In the genomic region with DNA sequence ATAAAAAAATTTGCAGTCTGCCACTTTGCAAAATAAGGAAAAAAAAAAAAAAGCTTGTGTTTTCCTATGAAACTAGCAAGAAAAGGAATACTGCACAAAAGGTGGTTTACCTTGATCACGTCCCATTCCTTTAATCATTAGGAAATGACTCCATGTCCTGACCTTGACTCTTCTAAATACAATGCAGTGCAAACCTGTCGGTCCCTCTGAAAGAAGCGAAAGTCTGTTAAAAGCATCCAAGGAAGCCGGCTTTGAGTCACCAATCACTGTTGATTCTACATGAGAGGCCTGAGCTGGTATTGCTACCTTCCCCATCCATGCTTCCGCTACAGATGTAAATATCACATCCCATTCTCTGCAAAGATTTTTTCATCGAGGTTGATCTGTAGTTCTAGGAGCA, we compare ENCODE assay signal across 10 cellular contexts.
"Had no signal": no experiment of that assay in that cellular context is flagged by ENCODE, and none has a peak within 500 bp of the region (broad histone marks: within the 10 kb centered on the region; RNA-seq: fewer than 3 reads in every experiment).

No MANE protein-coding gene starts in this region.

- H3K4me3 ChIP-seq: GM23248, GM23338, HAP-1 had no signal

- H3K36me3 ChIP-seq: HAP-1 had no signal

- H3K9ac ChIP-seq: GM23248 had no signal

- ATAC-seq: GM23338, HCT116 had no signal

- DNase-seq: GM23248, GOT3, H7, H9, HCEC 1CT had no signal

- H3K9me3 ChIP-seq: HAP-1 had no signal

- H3K4me3 Mint-ChIP-seq: GM23338, H9 had no signal

- H3K4me1 Mint-ChIP-seq: GM23338, H9 had no signal

- H2AFZ ChIP-seq: GM23248, GM23338 had no signal

- H3K4me2 ChIP-seq: GM23338 had no signal

- H3K9me3 Mint-ChIP-seq: GM23338, H9 had no signal

- H3K4me1 ChIP-seq: HAP-1 had no signal

- FAIRE-seq: H1, H54 had no signal

- H3K27ac Mint-ChIP-seq: GM23338, H9 had no signal

- H3K27ac ChIP-seq: GM23248 had no signal
